In the genomic region with DNA sequence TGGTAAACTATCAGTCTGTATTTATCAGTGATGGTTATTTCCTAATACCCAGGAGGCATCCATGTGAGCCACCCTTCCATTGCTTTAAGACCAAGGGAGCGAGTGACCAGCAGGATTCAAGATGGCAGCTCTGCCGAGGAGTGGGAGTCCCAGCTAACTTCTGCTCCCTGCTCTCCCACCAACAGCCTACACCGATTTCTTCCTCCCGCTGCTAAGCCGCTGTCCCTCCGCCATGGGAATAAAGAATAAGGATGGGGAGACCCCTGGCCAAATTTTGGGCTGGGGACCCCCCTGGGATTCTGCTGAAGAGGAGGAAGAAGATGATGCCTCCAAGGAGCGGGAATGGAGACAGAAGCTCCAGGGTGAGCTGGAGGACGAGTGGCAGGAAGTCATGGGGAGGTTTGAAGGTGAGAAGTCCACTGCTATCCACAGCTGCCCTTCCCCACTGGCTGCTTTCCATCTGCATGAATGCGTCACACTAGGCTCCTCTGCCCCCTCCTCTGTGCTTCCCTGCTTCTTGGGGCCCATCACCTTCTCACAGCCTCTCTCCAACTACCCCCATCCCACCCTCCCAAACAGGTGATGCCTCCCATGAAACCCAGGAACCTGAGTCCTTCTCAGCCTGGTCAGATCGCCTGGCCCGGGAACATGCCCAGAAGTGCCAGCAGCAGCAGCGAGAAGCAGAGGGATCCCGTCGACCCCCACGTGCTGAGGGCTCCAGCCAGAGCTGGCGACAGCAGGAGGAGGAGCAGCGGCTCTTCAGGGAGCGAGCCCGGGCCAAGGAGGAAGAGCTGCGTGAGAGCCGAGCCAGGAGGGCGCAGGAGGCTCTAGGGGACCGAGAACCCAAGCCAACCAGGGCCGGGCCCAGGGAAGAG, we compare ENCODE assay signal across 15 cellular contexts. TPM values are rescaled to one million over a fixed set of nuclear protein-coding genes. Genes with fewer than 3 reads are reported as not detected.
DNase-seq lines count a peak whose midpoint lies in the region; ATAC-seq, FAIRE-seq and TF ChIP-seq lines count a peak whose summit lies in the region.
"Had no signal": no experiment of that assay in that cellular context is flagged by ENCODE, and none has a peak within 500 bp of the region (broad histone marks: within the 10 kb centered on the region; RNA-seq: fewer than 3 reads in every experiment).

No MANE protein-coding gene starts in this region.

- no peaks in the 10 kb centered on the region for H3K9me3 Mint-ChIP-seq in activated T-cell treated with anti-CD3 and anti-CD28 coated beads, Interleukin-2, amount 50 U/mL, for 4 hours
- H3K9me3 Mint-ChIP-seq: endodermal cell had no signal

- no peak for DNase-seq in activated T-cell treated with anti-CD3 and anti-CD28 coated beads, Interleukin-2, amount 50 U/mL, for 4 hours
- DNase-seq in activated T-cell treated with anti-CD3 and anti-CD28 coated beads, Interleukin-2, amount 50 U/mL, for 1 hour, result no peak
- no peak for DNase-seq in PC-3
- DNase-seq in effector memory CD4-positive, alpha-beta T cell, result no peak
- DNase-seq in spleen, result peak; percentile 85
- DNase-seq in GM19239 (ENCODE audit: insufficient read length, low spot score), result no peak
- no peak for DNase-seq in stimulated activated CD4-positive, alpha-beta T cell treated with anti-CD3 and anti-CD28 coated beads, Interleukin-4, amount 100 ng/mL, for 4 hours
- DNase-seq: endodermal cell, mucosa of descending colon, NCI-H2081 treated with DMSO at 0.1 percent for 48 hours, WERI-Rb-1 had no signal

- H2AFZ ChIP-seq in PC-3 (ENCODE audit: low read length), result no peak overlapping the region
- H2AFZ ChIP-seq: hepatocyte had no signal

- H3K27me3 ChIP-seq in PC-3 (ENCODE audit: low read length), result no peaks in the 10 kb centered on the region
- no peaks in the 10 kb centered on the region for H3K27me3 ChIP-seq in effector memory CD4-positive, alpha-beta T cell (replicated peaks; ENCODE audit: control insufficient read depth, insufficient read depth, low read length, poor library complexity, severe bottlenecking)
- no peaks in the 10 kb centered on the region for H3K27me3 ChIP-seq in spleen (replicated peaks in 1 of 7)
- H3K27me3 ChIP-seq: hepatocyte had no signal

- H3K9ac ChIP-seq in PC-3 (ENCODE audit: low read length), result no peak overlapping the region

- no peaks in the 10 kb centered on the region for H3K9me2 ChIP-seq in PC-3 (replicated peaks; ENCODE audit: low read length)

- POLR2A ChIA-PET in PC-3 (lab: Charles Lee; ENCODE audit: unreplicated experiment), result no interaction called here

- H3K4me2 ChIP-seq in PC-3 (ENCODE audit: low read length), result no peak overlapping the region
- H3K4me2 ChIP-seq: hepatocyte had no signal

- TF ChIP-seq POLR2A in spleen (IDR thresholded peaks at IDR 0.05), result no peak

- H3K4me1 Mint-ChIP-seq in activated T-cell treated with anti-CD3 and anti-CD28 coated beads, Interleukin-2, amount 50 U/mL, for 4 hours (ENCODE audit: low read depth), result peaks cover 70% of the 10 kb centered on the region
- H3K4me1 Mint-ChIP-seq: endodermal cell had no signal

- WGBS in spleen, 5 donors, result 51 to 63% (median 56%) methylated on average over 23 to 24 of the region's 24 CpGs

- peak overlapping the region; percentile 67 for H3K4me3 Mint-ChIP-seq in activated T-cell treated with anti-CD3 and anti-CD28 coated beads, Interleukin-2, amount 50 U/mL, for 4 hours
- H3K4me3 Mint-ChIP-seq: endodermal cell had no signal

- no peak for TF ChIP-seq CTCF in PC-3 (conservative IDR thresholded peaks at IDR 0.05; ENCODE audit: low read depth, low read length)
- no peak for TF ChIP-seq CTCF in spleen (IDR thresholded peaks at IDR 0.05 in 8 of 11, conservative IDR thresholded peaks at IDR 0.05 in 3 of 11)

- H3K4me3 ChIP-seq in PC-3 (ENCODE audit: low read length) (no peak overlapping the region), spleen (peak overlapping the region in 7 of 8 donors; percentile 1 to 64 (median 26))
- H3K4me3 ChIP-seq in effector memory CD4-positive, alpha-beta T cell (ENCODE audit: insufficient read depth, low read depth, low read length, poor library complexity, severe bottlenecking), result no peak overlapping the region
- H3K4me3 ChIP-seq: hepatocyte, mucosa of descending colon had no signal

- CTCF ChIA-PET in PC-3 (lab: Charles Lee), result no interaction called here

- H3K9me3 ChIP-seq in PC-3 (ENCODE audit: low read length) (no peaks in the 10 kb centered on the region), spleen (no peaks in the 10 kb centered on the region)
- no peaks in the 10 kb centered on the region for H3K9me3 ChIP-seq in effector memory CD4-positive, alpha-beta T cell (ENCODE audit: control insufficient read depth, low read length)
- H3K9me3 ChIP-seq: mucosa of descending colon had no signal

- TSS peak; percentile 33 for BruUV-seq in PC-3 (replicated peaks; lab: Mats Ljungman, UMichigan)

- no peaks in the 10 kb centered on the region for H4K20me1 ChIP-seq in PC-3 (ENCODE audit: low read length)

- H3K4me1 ChIP-seq in PC-3 (ENCODE audit: insufficient read depth, low read length) (peaks cover 18% of the 10 kb centered on the region), spleen (peaks cover 66 to 99% (median 79%) of the 10 kb centered on the region in 6 donors)
- peaks cover 53% of the 10 kb centered on the region for H3K4me1 ChIP-seq in effector memory CD4-positive, alpha-beta T cell (ENCODE audit: control insufficient read depth, insufficient read depth, low read length, poor library complexity, severe bottlenecking)

- peaks cover 24% of the 10 kb centered on the region for H3K36me3 Mint-ChIP-seq in activated T-cell treated with anti-CD3 and anti-CD28 coated beads, Interleukin-2, amount 50 U/mL, for 4 hours (ENCODE audit: insufficient read depth)

- no peaks in the 10 kb centered on the region for H3K79me2 ChIP-seq in PC-3 (ENCODE audit: low read length)

- H3K27me3 Mint-ChIP-seq in activated T-cell treated with anti-CD3 and anti-CD28 coated beads, Interleukin-2, amount 50 U/mL, for 4 hours (ENCODE audit: low read depth), result no peaks in the 10 kb centered on the region

- ATAC-seq in activated T-cell treated with anti-CD3 and anti-CD28 coated beads, Interleukin-2, amount 50 U/mL, for 4 hours, result no peak
- no peak for ATAC-seq in PC-3
- no peak for ATAC-seq in GM21619 (IDR thresholded peaks at IDR 0.05; ENCODE audit: unreplicated experiment)
- ATAC-seq: Panc1 had no signal

- H3F3A ChIP-seq in PC-3 (ENCODE audit: low read length, unreplicated experiment), result no peaks in the 10 kb centered on the region

- FAIRE-seq in GM19239 (lab: Jason Lieb, UNC), result no peak

- intact Hi-C loops in PC-3 (cut with micrococcal nuclease), result no loop called here
- intact Hi-C loops in spleen (cut with DNase I; ENCODE audit: low total_unique reads), result no loop called here

- peaks cover 22% of the 10 kb centered on the region for H3K36me3 ChIP-seq in PC-3 (ENCODE audit: low read depth, low read length)
- no peaks in the 10 kb centered on the region for H3K36me3 ChIP-seq in effector memory CD4-positive, alpha-beta T cell (ENCODE audit: control insufficient read depth, insufficient read depth, low read length)
- peaks cover 0 to 38% (median 0%) of the 10 kb centered on the region in 6 donors for H3K36me3 ChIP-seq in spleen

- H3K27ac ChIP-seq in PC-3 (ENCODE audit: low read length), result no peak overlapping the region
- peak overlapping the region; percentile 77 for H3K27ac ChIP-seq in effector memory CD4-positive, alpha-beta T cell (ENCODE audit: insufficient read depth, low read length, poor library complexity, severe bottlenecking)
- H3K27ac ChIP-seq in spleen, result peak overlapping the region; percentile 75 to 92 (median 90)
- H3K27ac ChIP-seq: hepatocyte, WERI-Rb-1 had no signal

RNA-seq across cellular contexts. Expression of a gene that starts 10.3 kb away (rescaled TPM):
- total RNA-seq in activated T-cell treated with anti-CD3 and anti-CD28 coated beads, Interleukin-2, amount 50 U/mL, for 4 hours, result 10 to 100 TPM in 2 of 3 donors, 1 to 10 TPM in 1; 9.3 to 12.8 (median 12.7) TPM
- 38.2 and 46.9 TPM in 2 replicates for total RNA-seq in PC-3 (2014; rRNA removed)
- 10 to 100 TPM; 11.0 to 36.3 (median 19.4) TPM for total RNA-seq in spleen
- polyA plus RNA-seq in spleen, result 10 to 100 TPM; 16.9 to 24.2 (median 19.3) TPM

RNA-seq across cellular contexts. Expression of a gene that starts 11.3 kb away (rescaled TPM):
- total RNA-seq in activated T-cell treated with anti-CD3 and anti-CD28 coated beads, Interleukin-2, amount 50 U/mL, for 4 hours, result under 1 TPM; 0.38 to 0.84 (median 0.58) TPM
- total RNA-seq in PC-3 (2014; rRNA removed) (1.1 and 1.2 TPM in 2 replicates), spleen (1 to 10 TPM; 2.0 to 3.7 (median 2.7) TPM)
- polyA plus RNA-seq in spleen, result 1 to 10 TPM; 1.9 to 2.7 (median 2.2) TPM

RNA-seq across cellular contexts. Expression of a gene that starts 14.4 kb away (rescaled TPM):
- total RNA-seq in activated T-cell treated with anti-CD3 and anti-CD28 coated beads, Interleukin-2, amount 50 U/mL, for 4 hours, result 1,000 to 10,000 TPM; 1,238 to 1,641 (median 1,296) TPM
- total RNA-seq in PC-3 (2014; rRNA removed), result not detected in 2 replicates
- 10 to 100 TPM in 1 of 7 donors, 1 to 10 TPM in 6; 2.4 to 14.4 (median 5.1) TPM for total RNA-seq in spleen
- 1 to 10 TPM; 6.8 to 9.2 (median 7.3) TPM for polyA plus RNA-seq in spleen
- total RNA-seq: endodermal cell, hepatocyte had no signal
- polyA plus RNA-seq: AG04450, hepatocyte had no signal

RNA-seq across cellular contexts. Expression of a gene that starts 15.9 kb away (rescaled TPM):
- 100 to 1,000 TPM; 644 to 667 (median 666) TPM for total RNA-seq in activated T-cell treated with anti-CD3 and anti-CD28 coated beads, Interleukin-2, amount 50 U/mL, for 4 hours
- total RNA-seq in PC-3 (2014; rRNA removed) (410 and 465 TPM in 2 replicates), spleen (100 to 1,000 TPM; 291 to 417 (median 354) TPM)
- 100 to 1,000 TPM; 316 to 768 (median 493) TPM for polyA plus RNA-seq in spleen

RNA-seq across cellular contexts. Expression of a gene that starts 17.7 kb away (rescaled TPM):
- 100 to 1,000 TPM; 485 to 701 (median 587) TPM for total RNA-seq in activated T-cell treated with anti-CD3 and anti-CD28 coated beads, Interleukin-2, amount 50 U/mL, for 4 hours
- not detected in 2 replicates for total RNA-seq in PC-3 (2014; rRNA removed)
- total RNA-seq in spleen, result 10 to 100 TPM in 5 of 7 donors, 1 to 10 TPM in 2; 6.5 to 18.3 (median 11.6) TPM
- 10 to 100 TPM in 2 of 3 donors, 1 to 10 TPM in 1; 5.5 to 17.3 (median 13.3) TPM for polyA plus RNA-seq in spleen
- total RNA-seq: endodermal cell had no signal
- polyA plus RNA-seq: AG04450 had no signal

Comparison
In these comparisons a context has a peak if more than half of its experiments do, and no peak if none do; other contexts are left out.
1. H3K4me3 ChIP-seq: peak in spleen (7 of 8); none in PC-3 (single experiment) and effector memory CD4-positive, alpha-beta T cell (single experiment).
2. RNA of a gene that starts 14.4 kb away (total RNA-seq): 1,238 to 1,641 TPM in activated T-cell treated with anti-CD3 and anti-CD28 coated beads, Interleukin-2, amount 50 U/mL, for 4 hours; 2.4 to 14.4 TPM in spleen and not detected in PC-3; every median in the first group is over 10 times any median in the second.